ENCODE assay signal across 18 cellular contexts in the genomic region with DNA sequence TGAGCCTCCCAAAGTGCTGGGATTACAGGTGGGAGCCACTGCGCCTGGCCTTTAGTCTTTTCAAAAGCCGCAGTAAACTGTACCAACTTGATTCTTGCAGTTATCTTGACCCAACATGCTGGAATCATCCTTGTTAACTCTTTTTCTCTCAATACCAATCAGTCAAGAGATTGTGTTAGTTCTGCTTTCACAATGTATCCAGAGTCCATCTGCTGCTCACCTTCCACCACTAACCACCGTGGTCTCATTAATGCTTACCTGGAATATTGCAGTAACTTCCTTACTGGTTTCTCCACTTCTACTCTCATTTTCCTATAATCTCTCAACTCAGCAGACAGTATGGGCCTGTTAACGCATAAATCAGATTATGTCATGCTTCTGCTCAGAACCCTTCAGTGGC.
"Had no signal": no experiment of that assay in that cellular context is flagged by ENCODE, and none has a peak within 500 bp of the region (broad histone marks: within the 10 kb centered on the region; RNA-seq: fewer than 3 reads in every experiment).

No MANE protein-coding gene starts in this region.

- H3K4me3 Mint-ChIP-seq: naive thymus-derived CD8-positive, alpha-beta T cell had no signal

- H3K4me1 ChIP-seq: esophagus squamous epithelium, right atrium auricular region had no signal

- ATAC-seq: gastroesophageal sphincter; left cardiac atrium; left ventricle myocardium superior; naive thymus-derived CD8-positive, alpha-beta T cell had no signal

- H3K9me3 Mint-ChIP-seq: naive thymus-derived CD8-positive, alpha-beta T cell had no signal

- DNase-seq: cortex of kidney; effector memory CD4-positive, alpha-beta T cell; esophagus squamous epithelium; foreskin fibroblast; kidney; left cardiac atrium; left ventricle myocardium superior; mucosa of descending colon; naive thymus-derived CD8-positive, alpha-beta T cell; sigmoid colon; stimulated activated CD4-positive, alpha-beta T cell treated with anti-CD3 and anti-CD28 coated beads, Interleukin-2, amount 100 ng/mL, for 24 hours; stimulated activated CD4-positive, alpha-beta T cell treated with anti-CD3 and anti-CD28 coated beads, Interleukin-4, amount 100 ng/mL, for 4 hours; stimulated activated naive CD4-positive, alpha-beta T cell treated with Interleukin-2 at 50 U/mL for 16 hours; trophoblast cell had no signal

- H3K27ac ChIP-seq: esophagus squamous epithelium, gastroesophageal sphincter, neutrophil, right atrium auricular region, sigmoid colon, skin epidermis had no signal

- H3K27me3 Mint-ChIP-seq: naive thymus-derived CD8-positive, alpha-beta T cell had no signal

- H3K4me3 ChIP-seq: esophagus squamous epithelium, gastroesophageal sphincter, mucosa of descending colon, right atrium auricular region, sigmoid colon, skin epidermis had no signal

- H3K9me3 ChIP-seq: esophagus squamous epithelium, gastroesophageal sphincter, mucosa of descending colon, neutrophil, right atrium auricular region, sigmoid colon had no signal

- H3K27me3 ChIP-seq: esophagus squamous epithelium, gastroesophageal sphincter, neutrophil, right atrium auricular region, sigmoid colon had no signal
